21 cellular contexts compared by ENCODE assay signal in the genomic region with DNA sequence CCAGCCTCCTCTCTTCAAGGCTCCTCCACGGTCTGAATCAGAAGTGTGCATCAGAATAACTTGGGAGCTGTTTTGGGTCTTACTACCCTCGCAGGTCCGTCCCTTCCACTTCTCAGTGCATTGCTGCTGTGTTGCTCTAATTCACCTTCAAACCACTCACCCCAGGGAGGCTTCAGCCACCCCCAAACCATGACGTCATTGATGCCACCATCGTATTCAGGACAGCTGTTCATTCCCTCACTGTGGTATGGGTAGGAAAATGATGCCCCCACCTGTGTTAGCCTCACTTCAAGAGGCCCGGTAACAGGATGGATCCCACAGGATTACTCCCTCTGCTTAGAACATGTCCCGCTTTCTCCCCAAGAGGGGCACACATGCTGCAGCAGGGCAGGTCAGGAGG.
DNase-seq lines count a peak whose midpoint lies in the region; ATAC-seq, FAIRE-seq and TF ChIP-seq lines count a peak whose summit lies in the region.
"Had no signal": no experiment of that assay in that cellular context is flagged by ENCODE, and none has a peak within 500 bp of the region (broad histone marks: within the 10 kb centered on the region; RNA-seq: fewer than 3 reads in every experiment).

No MANE protein-coding gene starts in this region.

- peaks cover 77% of the 10 kb centered on the region for H3K9me3 ChIP-seq in HepG2 (ENCODE audit: low read length)
- no peaks in the 10 kb centered on the region for H3K9me3 ChIP-seq in right lobe of liver
- no peaks in the 10 kb centered on the region for H3K9me3 ChIP-seq in neuronal stem cell (replicated peaks in 1 of 2; ENCODE audit: control insufficient read depth in 2 of 2, insufficient read depth in 1 of 2, low read depth in 1 of 2, low read length in 2 of 2)
- H3K9me3 ChIP-seq: Caco-2 had no signal

- no peak overlapping the region for H4K8ac ChIP-seq in neuronal stem cell (ENCODE audit: low read depth, low read length)

- H3K4me1 ChIP-seq in HepG2 (ENCODE audit: insufficient read depth, low read length), result no peaks in the 10 kb centered on the region
- H3K4me1 ChIP-seq in right lobe of liver, result no peaks in the 10 kb centered on the region
- H3K4me1 ChIP-seq in neuronal stem cell (ENCODE audit: control insufficient read depth in 2 of 2, insufficient read depth in 1 of 2, low read depth in 1 of 2, low read length in 2 of 2), result no peaks in the 10 kb centered on the region
- H3K4me1 ChIP-seq: A549, Caco-2 had no signal

- H3K36me3 ChIP-seq in HepG2 (replicated peaks in 1 of 2; ENCODE audit: control insufficient read depth in 1 of 2, insufficient read depth in 2 of 2, low read length in 2 of 2) (no peaks in the 10 kb centered on the region), right lobe of liver (no peaks in the 10 kb centered on the region), bronchial epithelial cell (ENCODE audit: control insufficient read depth, insufficient read depth, low read length) (no peaks in the 10 kb centered on the region), neuronal stem cell (replicated peaks in 1 of 2; ENCODE audit: control insufficient read depth in 2 of 2, insufficient read depth in 2 of 2, low read length in 2 of 2) (no peaks in the 10 kb centered on the region)
- H3K36me3 ChIP-seq: BLaER1 treated with 17β-estradiol and CSF1 and Interleukin-3, amounts not matched to agents 10 nM and 100 nM had no signal

- whole genome bisulfite sequencing in HepG2 (ENCODE audit: low lambda C conversion rate), result 0% methylated on average over 5 of the region's 7 CpGs
- 37% methylated on average over 3 of the region's 7 CpGs for WGBS in right lobe of liver (ENCODE audit: insufficient coverage, low coverage, low lambda C conversion rate, missing lambda C conversion rate)
- no CpG with 5 or more reads among the region's 7 CpGs for WGBS in neuronal stem cell (ENCODE audit: extremely low coverage in 2 of 2, insufficient read length in 2 of 2, insufficient replicate concordance in 1 of 2), 2 donors

- no peaks in the 10 kb centered on the region for H3K79me2 ChIP-seq in HepG2 (ENCODE audit: insufficient read depth, low read length)

- no peak overlapping the region for H3K4ac ChIP-seq in neuronal stem cell (ENCODE audit: low read length)

- no peak overlapping the region for H2BK12ac ChIP-seq in neuronal stem cell (ENCODE audit: low read length)

- H4K20me1 ChIP-seq in HepG2 (ENCODE audit: insufficient read depth, low read length), result no peaks in the 10 kb centered on the region
- H4K20me1 ChIP-seq: BLaER1 treated with 17β-estradiol and CSF1 and Interleukin-3, amounts not matched to agents 10 nM and 100 nM had no signal

- no peak overlapping the region for H2BK15ac ChIP-seq in neuronal stem cell (ENCODE audit: low read length)

- H4K91ac ChIP-seq in neuronal stem cell (ENCODE audit: low read depth, low read length, poor library complexity), result no peak overlapping the region

- no peak for TF ChIP-seq CTCF in HepG2 (CRISPR knock-in tag; IDR thresholded peaks at IDR 0.05)
- TF ChIP-seq CTCF in right lobe of liver (IDR thresholded peaks at IDR 0.05), result no peak
- no peak for TF ChIP-seq CTCF in bronchial epithelial cell (IDR thresholded peaks at IDR 0.05; ENCODE audit: insufficient read depth, low read length, severe bottlenecking)

- H3K9ac ChIP-seq in HepG2 (ENCODE audit: insufficient read depth, low read depth, low read length) (no peak overlapping the region), neuronal stem cell (ENCODE audit: low read depth, low read length, poor library complexity) (no peak overlapping the region)
- H3K9ac ChIP-seq: BLaER1 treated with 17β-estradiol and CSF1 and Interleukin-3, amounts not matched to agents 10 nM and 100 nM had no signal

- H2AFZ ChIP-seq in HepG2 (ENCODE audit: low read length), result no peak overlapping the region
- no peak overlapping the region for H2AFZ ChIP-seq in neuronal stem cell (ENCODE audit: low read length)

- no peak overlapping the region for H3K14ac ChIP-seq in neuronal stem cell (ENCODE audit: low read length)

- H2AK5ac ChIP-seq in neuronal stem cell (ENCODE audit: low read depth, low read length), result peak overlapping the region; percentile 19

- H3K27me3 ChIP-seq in HepG2 (ENCODE audit: control insufficient read depth in 1 of 2, insufficient read depth in 2 of 2, low read length in 2 of 2), result no peaks in the 10 kb centered on the region
- no peaks in the 10 kb centered on the region for H3K27me3 ChIP-seq in right lobe of liver
- no peaks in the 10 kb centered on the region for H3K27me3 ChIP-seq in bronchial epithelial cell (ENCODE audit: control insufficient read depth, insufficient read depth, low read length)
- H3K27me3 ChIP-seq in neuronal stem cell (ENCODE audit: control insufficient read depth in 3 of 3, insufficient read depth in 3 of 3, low read depth in 1 of 3, low read length in 3 of 3), result no peaks in the 10 kb centered on the region

- in situ Hi-C loops in HepG2 (cut with HindIII; ENCODE audit: extremely low pct_ligation_motif_present, low pct_unique_long_range_greater_than_20kb), result no loop called here

- FAIRE-seq in HepG2 (lab: Jason Lieb, UNC) (no peak), bronchial epithelial cell (lab: Jason Lieb, UNC) (peak; percentile 18)
- FAIRE-seq: A549, D721Med, G401.6, GM12892, GM18507 had no signal

- H3K23ac ChIP-seq in neuronal stem cell (ENCODE audit: low read depth, low read length, poor library complexity), result peak overlapping the region; percentile 49

- H3K4me3 ChIP-seq in HepG2 (replicated peaks in 1 of 3; ENCODE audit: insufficient read depth in 1 of 3, low read depth in 2 of 3, low read length in 3 of 3), result no peak overlapping the region
- H3K4me3 ChIP-seq in right lobe of liver, result no peak overlapping the region
- no peak overlapping the region for H3K4me3 ChIP-seq in bronchial epithelial cell (ENCODE audit: low read depth, low read length)
- no peak overlapping the region for H3K4me3 ChIP-seq in neuronal stem cell (ENCODE audit: low read length in 2 of 2)
- H3K4me3 ChIP-seq: A549; BLaER1 treated with 17β-estradiol and CSF1 and Interleukin-3, amounts not matched to agents 10 nM and 100 nM had no signal

- no TSS peak for BruUV-seq in HepG2 (replicated peaks; lab: Mats Ljungman, UMichigan)

- POLR2A ChIA-PET in HepG2 (lab: Yijun Ruan, JAX), result no interaction called here

- TF ChIP-seq POLR2A in HepG2 (IDR thresholded peaks at IDR 0.05; ENCODE audit: insufficient read depth in 1 of 2, low read depth in 2 of 2, low read length in 2 of 2) (no peak), right lobe of liver (IDR thresholded peaks at IDR 0.05) (no peak), erythroblast (IDR thresholded peaks at IDR 0.05; ENCODE audit: low read length) (no peak)

- CTCF ChIA-PET in HepG2 (lab: Yijun Ruan, JAX; ENCODE audit: low intra/inter-chr PET ratio, low total read pairs), result no interaction called here

- H3K27ac ChIP-seq in HepG2 (ENCODE audit: extremely low read length, insufficient read depth, low read length) (no peak overlapping the region), right lobe of liver (no peak overlapping the region), neuronal stem cell (replicated peaks; ENCODE audit: low read length) (no peak overlapping the region)
- H3K27ac ChIP-seq: 22Rv1; A549; BLaER1 treated with 17β-estradiol and CSF1 and Interleukin-3, amounts not matched to agents 10 nM and 100 nM; C4-2B had no signal

- H3K79me1 ChIP-seq in neuronal stem cell (ENCODE audit: low read depth, low read length), result no peaks in the 10 kb centered on the region

- H2BK5ac ChIP-seq in neuronal stem cell (ENCODE audit: low read length), result no peak overlapping the region

- no peak for TF ChIP-seq RAD21 in HepG2 (CRISPR knock-in tag; IDR thresholded peaks at IDR 0.05)

- TF ChIP-seq EP300 in HepG2 (IDR thresholded peaks at IDR 0.05; ENCODE audit: low read depth in 2 of 2, low read length in 2 of 2) (no peak), HepG2 (CRISPR knock-in tag; IDR thresholded peaks at IDR 0.05; ENCODE audit: borderline replicate concordance) (no peak)

- H2BK120ac ChIP-seq in neuronal stem cell (ENCODE audit: low read depth, low read length), result no peak overlapping the region

- H3K18ac ChIP-seq in neuronal stem cell (ENCODE audit: low read length), result no peak overlapping the region

- DNase-seq in HepG2 (ENCODE audit: low spot score), result no peak
- no peak for DNase-seq in right lobe of liver
- DNase-seq in bronchial epithelial cell (ENCODE audit: low read depth), result no peak
- no peak for DNase-seq in neuronal stem cell (ENCODE audit: low spot score)
- no peak for DNase-seq in erythroblast (lab: John Stamatoyannopoulos, UW)
- DNase-seq: AML-193; Caco-2; Calu3; CD4-positive, alpha-beta T cell; CD8-positive, alpha-beta T cell; DMS79 treated with DMSO at 0.1 percent for 48 hours; GF-D8 had no signal

- H3K4me2 ChIP-seq in HepG2 (ENCODE audit: low read depth, low read length), result no peak overlapping the region
- no peak overlapping the region for H3K4me2 ChIP-seq in neuronal stem cell (ENCODE audit: insufficient read depth, low read length, poor library complexity, severe bottlenecking)
- H3K4me2 ChIP-seq: A549 had no signal

- ATAC-seq in HepG2 (no peak), right lobe of liver (no peak), HG03196 (IDR thresholded peaks at IDR 0.05; ENCODE audit: unreplicated experiment) (no peak)
- ATAC-seq: A549; CD8-positive, alpha-beta T cell had no signal

- intact Hi-C loops in HepG2 (cut with micrococcal nuclease; ENCODE audit: unreplicated experiment), result no loop called here
- intact Hi-C loops in right lobe of liver (cut with DNase I), result no loop called here

TF ChIP-seq in HepG2, 621 proteins besides CTCF, POLR2A, EP300 and RAD21:
- no peak for TF ChIP-seq SPEN (CRISPR knock-in tag; IDR thresholded peaks at IDR 0.05; ENCODE audit: low read depth)
- TF ChIP-seq NR1H2 (CRISPR knock-in tag; IDR thresholded peaks at IDR 0.05; ENCODE audit: borderline replicate concordance, low read depth), result no peak
- TF ChIP-seq CREB1 (IDR thresholded peaks at IDR 0.05), result peak; percentile 92
- no peak for TF ChIP-seq CREB1 (CRISPR knock-in tag; IDR thresholded peaks at IDR 0.05)
- peak; percentile 98 for TF ChIP-seq ATF7 (IDR thresholded peaks at IDR 0.05)
- TF ChIP-seq ATF7 (CRISPR knock-in tag; IDR thresholded peaks at IDR 0.05), result no peak
- TF ChIP-seq NONO (IDR thresholded peaks at IDR 0.05), result no peak
- TF ChIP-seq NONO (CRISPR knock-in tag; conservative IDR thresholded peaks at IDR 0.05), result no peak
